Comparison of ENCODE assay signal across 1 cellular context in genomic region chr11:36777302-36777701, GRCh38.
TF ChIP-seq lines count a peak whose summit lies in the region.

No MANE protein-coding gene starts in this region.

TF ChIP-seq in SK-N-SH, 30 proteins besides CTCF, POLR2A, EP300 and RAD21 (continued from another document):
- TF ChIP-seq SMC3 (IDR thresholded peaks at IDR 0.05; ENCODE audit: low read depth, low read length) (no peak), MAX (IDR thresholded peaks at IDR 0.05; ENCODE audit: low read depth) (no peak; the same call in 1 of the 2 replicates), IRF3 (IDR thresholded peaks at IDR 0.05; ENCODE audit: low read depth, low read length) (no peak)
